ENCODE assay signal across 9 cellular contexts in genomic region chr11:117434481-117434880, GRCh38.
"Had no signal": no experiment of that assay in that cellular context is flagged by ENCODE, and none has a peak within 500 bp of the region (broad histone marks: within the 10 kb centered on the region; RNA-seq: fewer than 3 reads in every experiment).

No MANE protein-coding gene starts in this region.

- DNase-seq: GM23248, GOT3, H7, H9, HCEC 1CT, HFFc6 had no signal

- H3K9me3 ChIP-seq: HAP-1 had no signal

- H3K27ac ChIP-seq: GM23248 had no signal

- H3K9ac ChIP-seq: GM23248 had no signal

- FAIRE-seq: H54 had no signal

- H3K4me2 ChIP-seq: GM23338 had no signal

- H3K4me3 ChIP-seq: GM23248, GM23338, HAP-1 had no signal

- H3K36me3 ChIP-seq: HAP-1 had no signal

- H3K4me1 ChIP-seq: HAP-1 had no signal

- H2AFZ ChIP-seq: GM23248, GM23338 had no signal
